1 cellular context compared by ENCODE assay signal in genomic region chr6:33746036-33746600, GRCh38.
TF ChIP-seq lines count a peak whose summit lies in the region.

No MANE protein-coding gene starts in this region.

TF ChIP-seq in HEK293, 187 proteins besides CTCF, POLR2A, EP300 and RAD21 (continued from another document and continues in another):
- no peak for TF ChIP-seq ZNF404 (tag by site-specific recombination; IDR thresholded peaks at IDR 0.05)
- TF ChIP-seq ZNF621 (tag by site-specific recombination; IDR thresholded peaks at IDR 0.05) = no peak
- no peak for TF ChIP-seq ZSCAN30 (tag by site-specific recombination; IDR thresholded peaks at IDR 0.05)
- TF ChIP-seq SP2 (tag by site-specific recombination; IDR thresholded peaks at IDR 0.05) = no peak
- no peak for TF ChIP-seq ZFP3 (tag by site-specific recombination; IDR thresholded peaks at IDR 0.05; ENCODE audit: low read depth)
- TF ChIP-seq ZNF114 (tag by site-specific recombination; IDR thresholded peaks at IDR 0.05) = no peak
- TF ChIP-seq BCL6B (tag by site-specific recombination; IDR thresholded peaks at IDR 0.05) = no peak
- TF ChIP-seq ZNF837 (tag by site-specific recombination; IDR thresholded peaks at IDR 0.05) = no peak
- no peak for TF ChIP-seq ZNF140 (tag by site-specific recombination; IDR thresholded peaks at IDR 0.05)
- TF ChIP-seq ZSCAN16 (tag by site-specific recombination; IDR thresholded peaks at IDR 0.05) = no peak
- no peak for TF ChIP-seq ZNF324 (tag by site-specific recombination; IDR thresholded peaks at IDR 0.05)
- TF ChIP-seq ZNF785 (tag by site-specific recombination; IDR thresholded peaks at IDR 0.05) = no peak
- TF ChIP-seq TSHZ1 (tag by site-specific recombination; IDR thresholded peaks at IDR 0.05; ENCODE audit: borderline replicate concordance) = no peak
- TF ChIP-seq ZNF335 (tag by site-specific recombination; conservative IDR thresholded peaks at IDR 0.05) = peak; percentile 82
- TF ChIP-seq BCL11B (tag by site-specific recombination; IDR thresholded peaks at IDR 0.05; ENCODE audit: low read depth) = no peak
- TF ChIP-seq ZNF600 (tag by site-specific recombination; IDR thresholded peaks at IDR 0.05) = peak; percentile 39; the same call in 1 of the 2 replicates
- 0 out of 2 replicates have a peak, but pooled peaks have one; percentile 37 for TF ChIP-seq ZBTB7A (tag by site-specific recombination; IDR thresholded peaks at IDR 0.05; ENCODE audit: low read depth)
- TF ChIP-seq ZNF202 (tag by site-specific recombination; IDR thresholded peaks at IDR 0.05; ENCODE audit: borderline replicate concordance) = no peak
- no peak for TF ChIP-seq ZNF768 (tag by site-specific recombination; IDR thresholded peaks at IDR 0.05)
- TF ChIP-seq SALL2 (tag by site-specific recombination; IDR thresholded peaks at IDR 0.05; ENCODE audit: borderline replicate concordance) = no peak
- TF ChIP-seq ZFP69B (tag by site-specific recombination; IDR thresholded peaks at IDR 0.05) = no peak
- no peak for TF ChIP-seq ZNF37A (tag by site-specific recombination; IDR thresholded peaks at IDR 0.05)
- TF ChIP-seq KLF7 (tag by site-specific recombination; IDR thresholded peaks at IDR 0.05; ENCODE audit: borderline replicate concordance) = no peak
- TF ChIP-seq ZNF132 (tag by site-specific recombination; IDR thresholded peaks at IDR 0.05; ENCODE audit: borderline replicate concordance) = no peak
- no peak for TF ChIP-seq ZNF580 (tag by site-specific recombination; IDR thresholded peaks at IDR 0.05)
- TF ChIP-seq ZNF221 (tag by site-specific recombination; IDR thresholded peaks at IDR 0.05; ENCODE audit: borderline replicate concordance) = no peak
- no peak for TF ChIP-seq MEIS1 (CRISPR knock-in tag; IDR thresholded peaks at IDR 0.05; ENCODE audit: borderline replicate concordance)
- TF ChIP-seq PRDM2 (tag by site-specific recombination; IDR thresholded peaks at IDR 0.05; ENCODE audit: borderline replicate concordance) = no peak
- TF ChIP-seq ZNF645 (tag by site-specific recombination; IDR thresholded peaks at IDR 0.05) = no peak
- no peak for TF ChIP-seq ZBTB26 (tag by site-specific recombination; optimal IDR thresholded peaks at IDR 0.05)
- TF ChIP-seq KLF17 (tag by site-specific recombination; IDR thresholded peaks at IDR 0.05) = peak; percentile 69; the same call in 1 of the 2 replicates
- TF ChIP-seq IKZF3 (tag by site-specific recombination; IDR thresholded peaks at IDR 0.05) = peak; percentile 87
- no peak for TF ChIP-seq ZNF112 (tag by site-specific recombination; IDR thresholded peaks at IDR 0.05)
- no peak for TF ChIP-seq ZNF555 (tag by site-specific recombination; conservative IDR thresholded peaks at IDR 0.05)
- TF ChIP-seq REST (tag by site-specific recombination; IDR thresholded peaks at IDR 0.05) = no peak
- no peak for TF ChIP-seq ZNF274 (IDR thresholded peaks at IDR 0.05; ENCODE audit: low read length)
- no peak for TF ChIP-seq ZNF274 (tag by site-specific recombination; IDR thresholded peaks at IDR 0.05; ENCODE audit: borderline replicate concordance)
- TF ChIP-seq ZBTB8A (tag by site-specific recombination; IDR thresholded peaks at IDR 0.05) = no peak
- no peak for TF ChIP-seq KLF10 (tag by site-specific recombination; IDR thresholded peaks at IDR 0.05)
- TF ChIP-seq HOXA7 (CRISPR knock-in tag; IDR thresholded peaks at IDR 0.05; ENCODE audit: borderline replicate concordance) = no peak
- TF ChIP-seq ZNF133 (tag by site-specific recombination; IDR thresholded peaks at IDR 0.05) = no peak
- peak; percentile 86 for TF ChIP-seq GLIS2 (tag by site-specific recombination; IDR thresholded peaks at IDR 0.05)
- no peak for TF ChIP-seq SCRT2 (tag by site-specific recombination; IDR thresholded peaks at IDR 0.05)
- no peak for TF ChIP-seq ZNF157 (tag by site-specific recombination; IDR thresholded peaks at IDR 0.05)
- no peak for TF ChIP-seq ZNF639 (tag by site-specific recombination; IDR thresholded peaks at IDR 0.05)
